In genomic region chr19:1023883-1024188, GRCh38 we compare ENCODE assay signal across 5 cellular contexts. TPM values are rescaled to one million over a fixed set of nuclear protein-coding genes. Genes with fewer than 3 reads are reported as not detected.
"Had no signal": no experiment of that assay in that cellular context is flagged by ENCODE, and none has a peak within 500 bp of the region (broad histone marks: within the 10 kb centered on the region; RNA-seq: fewer than 3 reads in every experiment).

No MANE protein-coding gene starts in this region.

RNA-seq across cellular contexts. Expression of gene RNU6-2, which starts 2.5 kb away (rescaled TPM):
- total RNA-seq: HT-29, IMR-90, NCI-H460, Right ventricle myocardium superior, SJSA1 had no signal

RNA-seq across cellular contexts. Expression of gene GRIN3B, which starts 23.6 kb away (rescaled TPM):
- total RNA-seq: HT-29, NCI-H460, Right ventricle myocardium superior, SJSA1 had no signal
